ENCODE assay signal across 11 cellular contexts in genomic region chr3:197961582-197961945, GRCh38. TPM values are rescaled to one million over a fixed set of nuclear protein-coding genes. Genes with fewer than 3 reads are reported as not detected.
DNase-seq lines count a peak whose midpoint lies in the region; ATAC-seq and TF ChIP-seq lines count a peak whose summit lies in the region.
"Had no signal": no experiment of that assay in that cellular context is flagged by ENCODE, and none has a peak within 500 bp of the region (broad histone marks: within the 10 kb centered on the region; RNA-seq: fewer than 3 reads in every experiment).

No MANE protein-coding gene starts in this region.

- H3K4me3 ChIP-seq in MG63, result peak overlapping the region; percentile 61

- no peaks in the 10 kb centered on the region for H3K9me3 Mint-ChIP-seq in activated CD4-positive, alpha-beta T cell treated with anti-CD3 and anti-CD28 coated beads, Interleukin-2, amount 10 ng/mL, durations not matched to agents 24 days and 14 days
- peaks cover 2% of the 10 kb centered on the region for H3K9me3 Mint-ChIP-seq in activated naive CD8-positive, alpha-beta T cell treated with anti-CD3 and anti-CD28 coated beads, Interleukin-2, amount 50 U/mL, for 24 hours
- H3K9me3 Mint-ChIP-seq in neural crest cell, result peaks cover 3% of the 10 kb centered on the region

- peaks cover 19% of the 10 kb centered on the region for H3K36me3 Mint-ChIP-seq in activated CD4-positive, alpha-beta T cell treated with anti-CD3 and anti-CD28 coated beads, Interleukin-2, amount 10 ng/mL, durations not matched to agents 24 days and 14 days (ENCODE audit: low read depth)
- peaks cover 15% of the 10 kb centered on the region for H3K36me3 Mint-ChIP-seq in activated naive CD8-positive, alpha-beta T cell treated with anti-CD3 and anti-CD28 coated beads, Interleukin-2, amount 50 U/mL, for 24 hours (ENCODE audit: low read depth)
- H3K36me3 Mint-ChIP-seq in neural crest cell (ENCODE audit: low read depth), result no peaks in the 10 kb centered on the region

- DNase-seq in activated CD4-positive, alpha-beta T cell treated with anti-CD3 and anti-CD28 coated beads, Interleukin-2, amount 10 ng/mL, durations not matched to agents 24 days and 14 days, result no peak
- no peak for DNase-seq in activated CD4-positive, alpha-beta T cell treated with anti-CD3 and anti-CD28 coated beads for 1 hour
- DNase-seq in MG63, result no peak
- DNase-seq in activated naive CD8-positive, alpha-beta T cell treated with anti-CD3 and anti-CD28 coated beads, Interleukin-2, amount 50 U/mL, for 24 hours, result no peak
- no peak for DNase-seq in neural crest cell (ENCODE audit: low read depth, low spot score)
- no peak for DNase-seq in HUDEP-2 (lab: John Stamatoyannopoulos, UW; ENCODE audit: unreplicated experiment in 76 of 76)
- DNase-seq: activated CD4-positive, alpha-beta T cell treated with anti-CD3 and anti-CD28 coated beads for 48 hours; NCI-H1105 treated with DMSO at 0.1 percent for 48 hours; NCI-H510A had no signal

- intact Hi-C loops in activated CD4-positive, alpha-beta T cell treated with anti-CD3 and anti-CD28 coated beads, Interleukin-2, amount 10 ng/mL, durations not matched to agents 24 days and 14 days (cut with micrococcal nuclease), result loop anchor here (2.0 kb wide), 1 partner anchor 111 kb away; no protein-coding TSS in a partner anchor

- H3K27me3 ChIP-seq in MG63, result no peaks in the 10 kb centered on the region

- TF ChIP-seq CTCF in neural crest cell (conservative IDR thresholded peaks at IDR 0.05), result no peak

- peaks cover 4% of the 10 kb centered on the region for H3K36me3 ChIP-seq in MG63

- peaks cover 5% of the 10 kb centered on the region for H3K27me3 Mint-ChIP-seq in activated CD4-positive, alpha-beta T cell treated with anti-CD3 and anti-CD28 coated beads, Interleukin-2, amount 10 ng/mL, durations not matched to agents 24 days and 14 days
- no peaks in the 10 kb centered on the region for H3K27me3 Mint-ChIP-seq in activated naive CD8-positive, alpha-beta T cell treated with anti-CD3 and anti-CD28 coated beads, Interleukin-2, amount 50 U/mL, for 24 hours
- peaks cover 5% of the 10 kb centered on the region for H3K27me3 Mint-ChIP-seq in neural crest cell (ENCODE audit: low read depth)

- no peak overlapping the region for H3K27ac Mint-ChIP-seq in activated CD4-positive, alpha-beta T cell treated with anti-CD3 and anti-CD28 coated beads, Interleukin-2, amount 10 ng/mL, durations not matched to agents 24 days and 14 days
- H3K27ac Mint-ChIP-seq in activated naive CD8-positive, alpha-beta T cell treated with anti-CD3 and anti-CD28 coated beads, Interleukin-2, amount 50 U/mL, for 24 hours, result peak overlapping the region; percentile 68
- no peak overlapping the region for H3K27ac Mint-ChIP-seq in neural crest cell (ENCODE audit: unreplicated experiment)

- ATAC-seq in activated naive CD8-positive, alpha-beta T cell treated with anti-CD3 and anti-CD28 coated beads, Interleukin-2, amount 50 U/mL, for 24 hours, result no peak
- ATAC-seq in GM21786 (IDR thresholded peaks at IDR 0.05; ENCODE audit: unreplicated experiment) (no peak), HG02642 (IDR thresholded peaks at IDR 0.05; ENCODE audit: poor library complexity, unreplicated experiment) (no peak)

- H3K4me1 Mint-ChIP-seq in activated CD4-positive, alpha-beta T cell treated with anti-CD3 and anti-CD28 coated beads, Interleukin-2, amount 10 ng/mL, durations not matched to agents 24 days and 14 days, result peaks cover 40% of the 10 kb centered on the region
- peaks cover 53% of the 10 kb centered on the region for H3K4me1 Mint-ChIP-seq in activated naive CD8-positive, alpha-beta T cell treated with anti-CD3 and anti-CD28 coated beads, Interleukin-2, amount 50 U/mL, for 24 hours
- H3K4me1 Mint-ChIP-seq in neural crest cell, result peaks cover 34% of the 10 kb centered on the region

- peaks cover 4% of the 10 kb centered on the region; the same call in 1 of the 2 replicates for H3K9me3 ChIP-seq in MG63

- peak overlapping the region; percentile 96 for H3K4me3 Mint-ChIP-seq in activated CD4-positive, alpha-beta T cell treated with anti-CD3 and anti-CD28 coated beads, Interleukin-2, amount 10 ng/mL, durations not matched to agents 24 days and 14 days
- H3K4me3 Mint-ChIP-seq in activated naive CD8-positive, alpha-beta T cell treated with anti-CD3 and anti-CD28 coated beads, Interleukin-2, amount 50 U/mL, for 24 hours, result peak overlapping the region; percentile 89
- peak overlapping the region; percentile 94 for H3K4me3 Mint-ChIP-seq in neural crest cell

RNA-seq across cellular contexts. Expression of gene LMLN, which starts 1.5 kb away (rescaled TPM):
- total RNA-seq in activated CD4-positive, alpha-beta T cell treated with anti-CD3 and anti-CD28 coated beads, Interleukin-2, amount 10 ng/mL, durations not matched to agents 24 days and 14 days, result 5.5 and 5.9 TPM in 2 replicates
- 3.5 and 5.6 TPM in 2 replicates for total RNA-seq in MG63 (2014; rRNA removed; shearing (Covaris generic); ENCODE audit: low replicate concordance)
- total RNA-seq in neural crest cell, result 9.6 and 10.1 TPM in 2 replicates

RNA-seq across cellular contexts. Expression of gene RPL35A, which starts 11.6 kb away (rescaled TPM):
- 1,350 and 1,372 TPM in 2 replicates for total RNA-seq in activated CD4-positive, alpha-beta T cell treated with anti-CD3 and anti-CD28 coated beads, Interleukin-2, amount 10 ng/mL, durations not matched to agents 24 days and 14 days
- 2,427 and 2,822 TPM in 2 replicates for total RNA-seq in MG63 (2014; rRNA removed; shearing (Covaris generic); ENCODE audit: low replicate concordance)
- 1,290 and 1,300 TPM in 2 replicates for total RNA-seq in neural crest cell
